ENCODE assay signal across 7 cellular contexts in the genomic region with DNA sequence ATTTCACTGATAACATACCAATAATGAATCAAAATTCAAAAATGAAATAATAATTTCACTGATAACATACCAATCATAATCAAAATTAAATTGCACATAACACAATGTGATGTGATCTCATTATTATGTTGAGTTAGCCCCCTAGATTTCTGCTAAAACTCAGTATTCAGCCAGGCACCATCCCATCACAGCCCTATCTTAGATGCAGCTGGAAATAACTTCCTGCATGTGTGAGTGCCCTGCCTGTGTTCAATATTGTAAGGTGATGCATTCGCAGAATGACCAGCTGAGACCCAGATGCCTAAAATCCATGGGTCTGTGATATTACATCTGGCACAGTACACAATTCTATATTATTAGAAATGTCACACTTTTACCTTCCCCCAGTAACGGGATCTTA.
"Had no signal": no experiment of that assay in that cellular context is flagged by ENCODE, and none has a peak within 500 bp of the region (broad histone marks: within the 10 kb centered on the region; RNA-seq: fewer than 3 reads in every experiment).

No MANE protein-coding gene starts in this region.

- DNase-seq: IMR-90, KBM-7, KG1 had no signal

- ATAC-seq: HepG2, K562 had no signal

- H3K27ac ChIP-seq: HL-60 had no signal

- H3K9me3 Mint-ChIP-seq: IgD-negative memory B cell had no signal

- H3K4me3 ChIP-seq: K562 had no signal

- H3K27me3 Mint-ChIP-seq: IgD-negative memory B cell had no signal
